ENCODE assay signal across 8 cellular contexts in genomic region chr19:55005684-55006488, GRCh38. TPM values are rescaled to one million over a fixed set of nuclear protein-coding genes. Genes with fewer than 3 reads are reported as not detected.
A peak's percentile ranks its signal among the peaks of the same experiment; 100 is the strongest.
DNase-seq lines count a peak whose midpoint lies in the region; ATAC-seq and TF ChIP-seq lines count a peak whose summit lies in the region.

No MANE protein-coding gene starts in this region.

- no peak overlapping the region for H3K27ac ChIP-seq in PC-3 (ENCODE audit: low read length)

- H3K27me3 ChIP-seq in PC-3 (ENCODE audit: low read length) = peaks cover 40% of the 10 kb centered on the region

- H3K9me2 ChIP-seq in PC-3 (replicated peaks; ENCODE audit: low read length) = no peaks in the 10 kb centered on the region

- H3K27me3 Mint-ChIP-seq in activated T-cell treated with anti-CD3 and anti-CD28 coated beads, Interleukin-2, amount 50 U/mL, for 24 hours = peaks cover 26% of the 10 kb centered on the region

- no peak overlapping the region for H3K4me2 ChIP-seq in PC-3 (ENCODE audit: low read length)

- no peak overlapping the region for H3K4me3 ChIP-seq in PC-3 (ENCODE audit: low read length)
- peak overlapping the region; percentile 50 for H3K4me3 ChIP-seq in retinal pigment epithelial cell (ENCODE audit: low read length)

- peaks cover 33% of the 10 kb centered on the region for H3K4me1 Mint-ChIP-seq in activated T-cell treated with anti-CD3 and anti-CD28 coated beads, Interleukin-2, amount 50 U/mL, for 24 hours (ENCODE audit: low read depth)

- ATAC-seq in HG03457 (IDR thresholded peaks at IDR 0.05; ENCODE audit: unreplicated experiment) (peak; percentile 79), PC-3 (no peak), HG03439 (IDR thresholded peaks at IDR 0.05; ENCODE audit: unreplicated experiment) (no peak), GM18519 (IDR thresholded peaks at IDR 0.05; ENCODE audit: low FRiP score, unreplicated experiment) (no peak)

- H3K4me3 Mint-ChIP-seq in activated T-cell treated with anti-CD3 and anti-CD28 coated beads, Interleukin-2, amount 50 U/mL, for 24 hours = peak overlapping the region; percentile 84

- no peaks in the 10 kb centered on the region for H3K79me2 ChIP-seq in PC-3 (ENCODE audit: low read length)

- H3K9me3 ChIP-seq in PC-3 (ENCODE audit: low read length) = peaks cover 5% of the 10 kb centered on the region; the same call in 1 of the 2 replicates

- H4K20me1 ChIP-seq in PC-3 (ENCODE audit: low read length) = no peaks in the 10 kb centered on the region

- intact Hi-C loops in PC-3 (cut with micrococcal nuclease) = no loop called here

- no peak for TF ChIP-seq CTCF in GM10266 (IDR thresholded peaks at IDR 0.05; ENCODE audit: control insufficient read depth, insufficient read depth, low read depth, missing control alignments)
- no peak for TF ChIP-seq CTCF in PC-3 (conservative IDR thresholded peaks at IDR 0.05; ENCODE audit: low read depth, low read length)
- TF ChIP-seq CTCF in retinal pigment epithelial cell (conservative IDR thresholded peaks at IDR 0.05; ENCODE audit: low read depth, low read length) = no peak

- no peak overlapping the region for H3K9ac ChIP-seq in PC-3 (ENCODE audit: low read length)

- peaks cover 61% of the 10 kb centered on the region for H3K36me3 Mint-ChIP-seq in activated T-cell treated with anti-CD3 and anti-CD28 coated beads, Interleukin-2, amount 50 U/mL, for 24 hours (ENCODE audit: low read depth)

- peaks cover 56% of the 10 kb centered on the region for H3K9me3 Mint-ChIP-seq in activated T-cell treated with anti-CD3 and anti-CD28 coated beads, Interleukin-2, amount 50 U/mL, for 24 hours

- DNase-seq in GM10266 (ENCODE audit: extremely low spot score) (peak; percentile 61), PC-3 (peak; percentile 11), glomerular visceral epithelial cell (ENCODE audit: extremely low spot score) (peak; percentile 56), retinal pigment epithelial cell (ENCODE audit: low read depth) (peak; percentile 20)
- peak; percentile 58 for DNase-seq in activated T-cell treated with anti-CD3 and anti-CD28 coated beads, Interleukin-2, amount 50 U/mL, for 24 hours

- H3K4me1 ChIP-seq in PC-3 (ENCODE audit: insufficient read depth, low read length) = no peaks in the 10 kb centered on the region

- H3F3A ChIP-seq in PC-3 (ENCODE audit: low read length, unreplicated experiment) = no peaks in the 10 kb centered on the region

- POLR2A ChIA-PET in PC-3 (lab: Charles Lee; ENCODE audit: unreplicated experiment) = no interaction called here

- H3K36me3 ChIP-seq in PC-3 (ENCODE audit: low read depth, low read length) = no peaks in the 10 kb centered on the region

- BruUV-seq in PC-3 (replicated peaks; lab: Mats Ljungman, UMichigan) = no TSS peak

- H2AFZ ChIP-seq in PC-3 (ENCODE audit: low read length) = no peak overlapping the region

- peak overlapping the region; percentile 92 for H3K27ac Mint-ChIP-seq in activated T-cell treated with anti-CD3 and anti-CD28 coated beads, Interleukin-2, amount 50 U/mL, for 24 hours

- CTCF ChIA-PET in PC-3 (lab: Charles Lee) = no interaction called here

RNA-seq across cellular contexts. Expression of gene GP6, which starts 32.2 kb away (rescaled TPM):
- total RNA-seq in PC-3 (2014; rRNA removed) = 0.58 TPM in 1 of 2 replicates, not detected in the other

RNA-seq across cellular contexts. Expression of gene NLRP2, which starts 39.7 kb away (rescaled TPM):
- not detected in 2 replicates for total RNA-seq in PC-3 (2014; rRNA removed)

RNA-seq across cellular contexts. Expression of gene RDH13, which starts 57.1 kb away (rescaled TPM):
- 80.4 and 85.7 TPM in 2 replicates for total RNA-seq in PC-3 (2014; rRNA removed)

RNA-seq across cellular contexts. Expression of gene NLRP7, which starts 58.6 kb away (rescaled TPM):
- total RNA-seq in PC-3 (2014; rRNA removed) = not detected in 2 replicates

Comparison
In these comparisons a context has a peak if more than half of its experiments do, and no peak if none do; other contexts are left out.
1. DNase-seq: peak in every context shown above with its lines; median percentile 61 in GM10266; 58 in activated T-cell treated with anti-CD3 and anti-CD28 coated beads, Interleukin-2, amount 50 U/mL, for 24 hours; 56 in glomerular visceral epithelial cell; 20 in retinal pigment epithelial cell; 11 in PC-3.